ENCODE assay signal across 1 cellular context in genomic region chr19:47111081-47111589, GRCh38.
TF ChIP-seq lines count a peak whose summit lies in the region.

No MANE protein-coding gene starts in this region.

TF ChIP-seq in GM23338, 12 proteins besides CTCF, POLR2A, EP300 and RAD21 (continued from another document):
- TF ChIP-seq ZNF462 (CRISPR knock-in tag; IDR thresholded peaks at IDR 0.05) = no peak
- no peak for TF ChIP-seq STAT1 (IDR thresholded peaks at IDR 0.05; ENCODE audit: unreplicated experiment)
